Comparison of ENCODE assay signal across 8 cellular contexts in genomic region chr7:100852048-100852872, GRCh38. TPM values are rescaled to one million over a fixed set of nuclear protein-coding genes. Genes with fewer than 3 reads are reported as not detected.
DNase-seq lines count a peak whose midpoint lies in the region; ATAC-seq and TF ChIP-seq lines count a peak whose summit lies in the region.

A gene with protein sequence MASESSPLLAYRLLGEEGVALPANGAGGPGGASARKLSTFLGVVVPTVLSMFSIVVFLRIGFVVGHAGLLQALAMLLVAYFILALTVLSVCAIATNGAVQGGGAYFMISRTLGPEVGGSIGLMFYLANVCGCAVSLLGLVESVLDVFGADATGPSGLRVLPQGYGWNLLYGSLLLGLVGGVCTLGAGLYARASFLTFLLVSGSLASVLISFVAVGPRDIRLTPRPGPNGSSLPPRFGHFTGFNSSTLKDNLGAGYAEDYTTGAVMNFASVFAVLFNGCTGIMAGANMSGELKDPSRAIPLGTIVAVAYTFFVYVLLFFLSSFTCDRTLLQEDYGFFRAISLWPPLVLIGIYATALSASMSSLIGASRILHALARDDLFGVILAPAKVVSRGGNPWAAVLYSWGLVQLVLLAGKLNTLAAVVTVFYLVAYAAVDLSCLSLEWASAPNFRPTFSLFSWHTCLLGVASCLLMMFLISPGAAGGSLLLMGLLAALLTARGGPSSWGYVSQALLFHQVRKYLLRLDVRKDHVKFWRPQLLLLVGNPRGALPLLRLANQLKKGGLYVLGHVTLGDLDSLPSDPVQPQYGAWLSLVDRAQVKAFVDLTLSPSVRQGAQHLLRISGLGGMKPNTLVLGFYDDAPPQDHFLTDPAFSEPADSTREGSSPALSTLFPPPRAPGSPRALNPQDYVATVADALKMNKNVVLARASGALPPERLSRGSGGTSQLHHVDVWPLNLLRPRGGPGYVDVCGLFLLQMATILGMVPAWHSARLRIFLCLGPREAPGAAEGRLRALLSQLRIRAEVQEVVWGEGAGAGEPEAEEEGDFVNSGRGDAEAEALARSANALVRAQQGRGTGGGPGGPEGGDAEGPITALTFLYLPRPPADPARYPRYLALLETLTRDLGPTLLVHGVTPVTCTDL (plus strand): TSS chr7:100852713. CDS start chr7:100854198, 1,485 bp downstream.

- WGBS in testis, 2 donors: 1% methylated on average over 18 to 65 of the region's 71 CpGs

- H3K27me3 Mint-ChIP-seq in glutamatergic neuron (ENCODE audit: unreplicated experiment): peaks cover 4% of the 10 kb centered on the region

- H3K36me3 ChIP-seq in osteoblast (ENCODE audit: insufficient read depth, low read length) (peaks cover 3% of the 10 kb centered on the region), testis (ENCODE audit: low read depth, missing control alignments) (no peaks in the 10 kb centered on the region)

- peak; percentile 98 to 99 for ATAC-seq in activated naive CD4-positive, alpha-beta T cell treated with anti-CD3 and anti-CD28 coated beads, Interleukin-2, amount 50 U/mL, for 72 hours

- no peaks in the 10 kb centered on the region for H3K36me3 Mint-ChIP-seq in activated naive CD4-positive, alpha-beta T cell treated with anti-CD3 and anti-CD28 coated beads, Interleukin-2, amount 50 U/mL, for 72 hours
- no peaks in the 10 kb centered on the region for H3K36me3 Mint-ChIP-seq in glutamatergic neuron (ENCODE audit: unreplicated experiment)

- H3K27me3 ChIP-seq in osteoblast (ENCODE audit: insufficient read depth, low read length) (no peaks in the 10 kb centered on the region), testis (no peaks in the 10 kb centered on the region)

- H3K4me2 ChIP-seq in osteoblast (ENCODE audit: insufficient read depth, low read length): peak within 1 kb of the TSS; percentile 94

- no peak within 1 kb of the TSS for H3K27ac ChIP-seq in osteoblast (ENCODE audit: low read depth, low read length)
- H3K27ac ChIP-seq in testis: peak within 1 kb of the TSS in 1 of 2 donors; percentile 47

- H3K4me1 ChIP-seq in osteoblast (ENCODE audit: insufficient read depth, low read length) (peaks cover 10% of the 10 kb centered on the region), testis (peaks cover 6% of the 10 kb centered on the region)

- TF ChIP-seq CTCF in HFF-Myc (IDR thresholded peaks at IDR 0.05; ENCODE audit: low read depth, low read length, missing control alignments) (peak; percentile 86), glutamatergic neuron (IDR thresholded peaks at IDR 0.05; ENCODE audit: partially characterized antibody, unreplicated experiment) (peak; percentile 81), osteoblast (IDR thresholded peaks at IDR 0.05; ENCODE audit: extremely low read depth, low read depth, low read length) (peak; percentile 81), testis (IDR thresholded peaks at IDR 0.05) (peak; percentile 83 to 89 (median 88))

- TF ChIP-seq POLR2A in testis (IDR thresholded peaks at IDR 0.05): no peak

- no peaks in the 10 kb centered on the region for H3K4me1 Mint-ChIP-seq in glutamatergic neuron (ENCODE audit: low read depth, unreplicated experiment)

- peaks cover 7% of the 10 kb centered on the region for H3K79me2 ChIP-seq in osteoblast (ENCODE audit: insufficient read depth, low read length)

- H4K20me1 ChIP-seq in osteoblast (ENCODE audit: insufficient read depth, low read length): no peaks in the 10 kb centered on the region

- no peaks in the 10 kb centered on the region for H3K9me3 ChIP-seq in osteoblast (ENCODE audit: low read depth, low read length)
- H3K9me3 ChIP-seq in testis: no peaks in the 10 kb centered on the region

- H2AFZ ChIP-seq in osteoblast (ENCODE audit: low read length): peak within 1 kb of the TSS; percentile 77

- peak within 1 kb of the TSS; percentile 83 to 89 for H3K27ac Mint-ChIP-seq in activated naive CD4-positive, alpha-beta T cell treated with anti-CD3 and anti-CD28 coated beads, Interleukin-2, amount 50 U/mL, for 72 hours
- H3K27ac Mint-ChIP-seq in glutamatergic neuron (ENCODE audit: unreplicated experiment): peak within 1 kb of the TSS; percentile 28

- intact Hi-C loops in testis (cut with DNase I; ENCODE audit: low total_unique reads): loop anchor here (5.0 kb wide), 2 partner anchors 50 to 145 kb away; partner anchors contain the start of gene POP7

- DNase-seq in GM03348 (ENCODE audit: low spot score) (peak; percentile 98), HFF-Myc (ENCODE audit: extremely low read depth, low read depth) (peak; percentile 56), NCI-H1092 (lab: John Stamatoyannopoulos, UW) (peak; percentile 88), SKM-1 treated with dmso at 0.1 percent for 144 hours (lab: John Stamatoyannopoulos, UW; ENCODE audit: unreplicated experiment) (peak; percentile 85), glutamatergic neuron (peak; percentile 90), osteoblast (ENCODE audit: insufficient read length, low spot score, missing footprints) (peak; percentile 99), testis (peak; percentile 91)
- DNase-seq in activated naive CD4-positive, alpha-beta T cell treated with anti-CD3 and anti-CD28 coated beads, Interleukin-2, amount 50 U/mL, for 72 hours (ENCODE audit: low spot score in 2 of 2): peak; percentile 89 to 90

- peak within 1 kb of the TSS; percentile 92 for H3K4me3 Mint-ChIP-seq in glutamatergic neuron (ENCODE audit: unreplicated experiment)

- H3K4me3 ChIP-seq in HFF-Myc (replicated peaks; ENCODE audit: low read depth, low read length): peak within 1 kb of the TSS; percentile 81
- H3K4me3 ChIP-seq in osteoblast (ENCODE audit: insufficient read depth, low read length): peak within 1 kb of the TSS; percentile 80
- H3K4me3 ChIP-seq in testis: peak within 1 kb of the TSS; percentile 63 to 74

- no peaks in the 10 kb centered on the region for H3K9me3 Mint-ChIP-seq in activated naive CD4-positive, alpha-beta T cell treated with anti-CD3 and anti-CD28 coated beads, Interleukin-2, amount 50 U/mL, for 72 hours
- H3K9me3 Mint-ChIP-seq in glutamatergic neuron (ENCODE audit: unreplicated experiment): peaks cover 1% of the 10 kb centered on the region

RNA-seq across cellular contexts. Expression of the gene that starts here (rescaled TPM):
- total RNA-seq in activated naive CD4-positive, alpha-beta T cell treated with anti-CD3 and anti-CD28 coated beads, Interleukin-2, amount 50 U/mL, for 72 hours: 10 to 100 TPM; 16.7 to 27.7 TPM
- total RNA-seq in glutamatergic neuron (ENCODE audit: unreplicated experiment) (36.7 TPM), osteoblast (19.5 and 20.0 TPM in 2 replicates), testis (10 to 100 TPM; 13.8 to 18.9 TPM)
- polyA plus RNA-seq in testis (ENCODE audit: insufficient read depth, low read depth, low replicate concordance): 12.8 TPM
